Comparison of ENCODE assay signal across 11 cellular contexts in genomic region chr2:98378901-98379300, GRCh38. TPM values are rescaled to one million over a fixed set of nuclear protein-coding genes. Genes with fewer than 3 reads are reported as not detected.
DNase-seq lines count a peak whose midpoint lies in the region; ATAC-seq, FAIRE-seq and TF ChIP-seq lines count a peak whose summit lies in the region.
"Had no signal": no experiment of that assay in that cellular context is flagged by ENCODE, and none has a peak within 500 bp of the region (broad histone marks: within the 10 kb centered on the region; RNA-seq: fewer than 3 reads in every experiment).

No MANE protein-coding gene starts in this region.

- no peak overlapping the region for H3K14ac ChIP-seq in H1 (ENCODE audit: insufficient read length)

- TF ChIP-seq EP300 in H1 (IDR thresholded peaks at IDR 0.05; ENCODE audit: borderline replicate concordance in 1 of 2, low read depth in 2 of 2, low read length in 2 of 2) (no peak), transverse colon (IDR thresholded peaks at IDR 0.05; ENCODE audit: low read depth) (no peak)

- H3K4ac ChIP-seq in H1 (replicated peaks; ENCODE audit: insufficient read length, low read depth, low read length): no peak overlapping the region

- H4K20me1 ChIP-seq in H1 (replicated peaks in 1 of 2; ENCODE audit: control insufficient read depth in 1 of 2, insufficient read depth in 2 of 2, low read length in 2 of 2): no peaks in the 10 kb centered on the region

- no peaks in the 10 kb centered on the region for H3K36me3 ChIP-seq in H1 (ENCODE audit: control insufficient read depth in 2 of 4, insufficient read depth in 4 of 4, low read length in 3 of 4)
- H3K36me3 ChIP-seq in transverse colon: no peaks in the 10 kb centered on the region

- no peak overlapping the region for H3K9ac ChIP-seq in H1 (replicated peaks in 1 of 4; ENCODE audit: extremely low read depth in 1 of 4, low read depth in 3 of 4, low read length in 3 of 4)
- H3K9ac ChIP-seq: parathyroid adenoma had no signal

- no peak overlapping the region for H3K18ac ChIP-seq in H1 (ENCODE audit: extremely low read depth, low read length)

- no peaks in the 10 kb centered on the region for H3K23me2 ChIP-seq in H1 (ENCODE audit: low read depth, low read length)

- no peak overlapping the region for H3K23ac ChIP-seq in H1 (ENCODE audit: insufficient read length)

- H4K8ac ChIP-seq in H1 (ENCODE audit: extremely low read depth, insufficient read depth, low read length): no peak overlapping the region

- no peak overlapping the region for H2BK120ac ChIP-seq in H1 (replicated peaks; ENCODE audit: low read depth, low read length)

- no peak overlapping the region for H2AK5ac ChIP-seq in H1 (ENCODE audit: low read depth, low read length)

- CTCF ChIA-PET in H1 (lab: Charles Lee; ENCODE audit: partially characterized antibody): interaction anchor here (0.6 to 2.6 kb wide), 8 partner anchors 8 to 638 kb away, joined by 3 to 8 read pairs (median 4); no protein-coding TSS in a partner anchor

- H3K56ac ChIP-seq in H1 (replicated peaks; ENCODE audit: insufficient read length, low read depth, low read length): no peak overlapping the region

- peaks cover 0 to 5% (median 2%) of the 10 kb centered on the region in 4 experiments; a peak in 3 of 7 replicates for H3K4me1 ChIP-seq in H1 (replicated peaks in 1 of 4; ENCODE audit: control insufficient read depth in 3 of 4, insufficient read depth in 4 of 4, low read length in 3 of 4)
- peaks cover 0 to 8% (median 2%) of the 10 kb centered on the region in 4 donors for H3K4me1 ChIP-seq in transverse colon
- H3K4me1 ChIP-seq: parathyroid adenoma had no signal

- FAIRE-seq in H1 (lab: Jason Lieb, UNC): no peak
- FAIRE-seq in GM12891 (lab: Jason Lieb, UNC): no peak

- H4K91ac ChIP-seq in H1 (replicated peaks; ENCODE audit: insufficient read length, low read length): no peak overlapping the region

- no peak overlapping the region for H2BK5ac ChIP-seq in H1 (ENCODE audit: low read depth, low read length)

- H3K9me3 ChIP-seq in H1 (ENCODE audit: insufficient read depth in 2 of 2, low read depth in 1 of 2, low read length in 1 of 2) (no peaks in the 10 kb centered on the region), transverse colon (no peaks in the 10 kb centered on the region)

- no peaks in the 10 kb centered on the region for H3K79me2 ChIP-seq in H1 (ENCODE audit: control insufficient read depth in 1 of 2, insufficient read depth in 2 of 2, low read length in 2 of 2)
- H3K79me2 ChIP-seq: parathyroid adenoma had no signal

- H3K27me3 ChIP-seq in H1 (replicated peaks in 1 of 4; ENCODE audit: control insufficient read depth in 3 of 4, extremely low read depth in 1 of 4, insufficient read depth in 3 of 4, low read length in 3 of 4): no peaks in the 10 kb centered on the region
- peaks cover 3% of the 10 kb centered on the region for H3K27me3 ChIP-seq in transverse colon

- POLR2A ChIA-PET in H1 (lab: Charles Lee; ENCODE audit: partially characterized antibody): no interaction called here

- no peak for ATAC-seq in GM21723 (IDR thresholded peaks at IDR 0.05; ENCODE audit: unreplicated experiment)
- no peak for ATAC-seq in HG02678 (IDR thresholded peaks at IDR 0.05; ENCODE audit: unreplicated experiment)
- ATAC-seq: CD8-positive, alpha-beta T cell had no signal

- no peak for TF ChIP-seq POLR2A in H1 (IDR thresholded peaks at IDR 0.05; ENCODE audit: control extremely low read depth in 1 of 2, low read depth in 2 of 2, low read length in 2 of 2)
- no peak for TF ChIP-seq POLR2A in GM12891 (IDR thresholded peaks at IDR 0.05; ENCODE audit: low read depth, low read length)
- TF ChIP-seq POLR2A in transverse colon (IDR thresholded peaks at IDR 0.05): no peak

- H4K5ac ChIP-seq in H1 (ENCODE audit: insufficient read length, low read depth, low read length): no peak overlapping the region

- in situ Hi-C loops in transverse colon (cut with MboI; ENCODE audit: low pct_ligation_motif_present in 1 of 4, low pct_unique_long_range_greater_than_20kb in 1 of 4, low sequenced_read_pairs in 3 of 4): loop anchor here in 2 of 4 donors (25.0 kb wide), 1 partner anchor 567 kb away; no protein-coding TSS in a partner anchor

- TF ChIP-seq CTCF in H1 (IDR thresholded peaks at IDR 0.05; ENCODE audit: control extremely low read depth in 1 of 3, insufficient read depth in 1 of 3, low read depth in 1 of 3, low read length in 3 of 3) (no peak), transverse colon (IDR thresholded peaks at IDR 0.05) (no peak)

- TF ChIP-seq RAD21 in H1 (IDR thresholded peaks at IDR 0.05 in 1 of 2, conservative IDR thresholded peaks at IDR 0.05 in 1 of 2; ENCODE audit: low read depth in 2 of 2, low read length in 2 of 2): no peak

- 94% methylated on average over 4 of the region's 4 CpGs; no CpG with 5 or more reads in 1 of the 2 experiments for WGBS in H1 (ENCODE audit: extremely low coverage in 1 of 2, insufficient coverage in 1 of 2, insufficient read length in 1 of 2, insufficient replicate concordance in 2 of 2, low coverage in 1 of 2, low lambda C conversion rate in 2 of 2, missing lambda C conversion rate in 1 of 2), 2 experiments
- 60% methylated on average over 4 of the region's 4 CpGs; no CpG with 5 or more reads in 1 of the 2 donors for WGBS in transverse colon (ENCODE audit: low coverage in 1 of 2), 2 donors

- no peak overlapping the region for H2AFZ ChIP-seq in H1 (ENCODE audit: low read length)
- H2AFZ ChIP-seq: parathyroid adenoma had no signal

- H3K27ac ChIP-seq in H1 (ENCODE audit: low read depth, low read length) (no peak overlapping the region), transverse colon (no peak overlapping the region)
- H3K27ac ChIP-seq: parathyroid adenoma had no signal

- H3K79me1 ChIP-seq in H1 (ENCODE audit: low read depth, low read length): no peaks in the 10 kb centered on the region

- 0 out of 2 replicates have a peak overlapping the region, but pooled peaks have one; percentile 27 for H2BK12ac ChIP-seq in H1 (ENCODE audit: low read depth, low read length)

- peak; percentile 97 for DNase-seq in DMS79 treated with DMSO at 0.1 percent for 48 hours (lab: John Stamatoyannopoulos, UW)
- peak; percentile 77 for DNase-seq in NCI-H510A treated with DMSO at 0.1 percent for 48 hours (lab: John Stamatoyannopoulos, UW)
- DNase-seq in H1 (ENCODE audit: low read depth in 1 of 2, low spot score in 2 of 2): peak in 1 of 2 experiments; percentile 35
- DNase-seq in mucosa of gallbladder (ENCODE audit: low spot score): peak; percentile 63
- no peak for DNase-seq in GM12891 (ENCODE audit: insufficient read length, low spot score)
- DNase-seq in transverse colon: no peak
- DNase-seq: activated CD4-positive, CD25-positive, alpha-beta regulatory T cell treated with anti-CD3 and anti-CD28 coated beads, Interleukin-2, amount 50 U/mL, for 72 hours had no signal

- H2BK15ac ChIP-seq in H1 (ENCODE audit: low read length): no peak overlapping the region

- no peak overlapping the region for H3K4me3 ChIP-seq in H1 (ENCODE audit: extremely low read depth in 1 of 4, insufficient read depth in 2 of 4, low read depth in 3 of 4, low read length in 4 of 4)
- no peak overlapping the region for H3K4me3 ChIP-seq in transverse colon

- no peak overlapping the region for H2BK20ac ChIP-seq in H1 (ENCODE audit: low read length)

- intact Hi-C loops in transverse colon (cut with DNase I; ENCODE audit: low total_unique reads): no loop called here

- no peak overlapping the region for H3K4me2 ChIP-seq in H1 (ENCODE audit: insufficient read depth in 1 of 2, low read depth in 2 of 2, low read length in 2 of 2)

TF ChIP-seq in H1, 55 proteins besides CTCF, POLR2A, EP300 and RAD21 (continues in another document):
- no peak for TF ChIP-seq BCL11A (IDR thresholded peaks at IDR 0.05; ENCODE audit: low read depth in 2 of 2, low read length in 2 of 2)

TF ChIP-seq in GM12891, 5 proteins besides CTCF, POLR2A, EP300 and RAD21:
- TF ChIP-seq SPI1 (IDR thresholded peaks at IDR 0.05; ENCODE audit: low read depth, low read length) (no peak), TAF1 (IDR thresholded peaks at IDR 0.05; ENCODE audit: low read depth, low read length) (no peak), POLR2AphosphoS5 (IDR thresholded peaks at IDR 0.05; ENCODE audit: low read depth, low read length) (no peak), PAX5 (IDR thresholded peaks at IDR 0.05; ENCODE audit: insufficient read depth, low read length, severe bottlenecking) (no peak), POU2F2 (IDR thresholded peaks at IDR 0.05; ENCODE audit: low read depth, low read length) (no peak)

RNA-seq across cellular contexts. Expression of gene CNGA3, which starts 32.6 kb away (rescaled TPM):
- total RNA-seq in H1 (2021; fragmentation: NEBNext Ultra II Directional; extraction: Animal tissue kit (Norgen Biotek cat#: 25700)): not detected in 2 replicates
- 0.02 TPM in 1 of 2 replicates, not detected in the other for polyA plus RNA-seq in H1 (2011; rRNA removed)
- 0.04 TPM for polyA plus RNA-seq in H1 (2011; cell fraction: cytosol; rRNA removed)
- polyA plus RNA-seq in H1 (2011; cell fraction: nucleus; rRNA removed): 0.06 TPM
- not detected in 4 replicates for polyA plus RNA-seq in H1 (2012, experiment 1 of 2)
- polyA plus RNA-seq in H1 (2012, experiment 2 of 2): not detected
- 0.02 TPM for polyA plus RNA-seq in H1 (2013, experiment 1 of 2)
- not detected for polyA plus RNA-seq in H1 (2013, experiment 2 of 2)
- not detected in 2 replicates for polyA minus RNA-seq in H1 (2011; rRNA and poly(A)+ RNA removed)
- not detected for polyA minus RNA-seq in H1 (2011; cell fraction: cytosol; rRNA and poly(A)+ RNA removed)
- not detected for polyA minus RNA-seq in H1 (2011; cell fraction: nucleus; rRNA and poly(A)+ RNA removed)
- total RNA-seq in mucosa of gallbladder: not detected
- not detected for polyA plus RNA-seq in GM12891 (2012; ENCODE audit: low read depth, missing spikeins)
- 1 to 10 TPM in 2 of 4 donors, under 1 TPM in 1, not detected in 1; 0.40 to 1.8 (median 1.6) TPM for total RNA-seq in transverse colon
- total RNA-seq: CD8-positive, alpha-beta T cell had no signal

Comparison
In these comparisons a context has a peak if more than half of its experiments do, and no peak if none do; other contexts are left out.
1. DNase-seq: peak in DMS79 treated with DMSO at 0.1 percent for 48 hours (single experiment), NCI-H510A treated with DMSO at 0.1 percent for 48 hours (single experiment) and mucosa of gallbladder (single experiment); none in GM12891 (single experiment) and transverse colon (single experiment).